ENCODE assay signal across 35 cellular contexts in the genomic region with DNA sequence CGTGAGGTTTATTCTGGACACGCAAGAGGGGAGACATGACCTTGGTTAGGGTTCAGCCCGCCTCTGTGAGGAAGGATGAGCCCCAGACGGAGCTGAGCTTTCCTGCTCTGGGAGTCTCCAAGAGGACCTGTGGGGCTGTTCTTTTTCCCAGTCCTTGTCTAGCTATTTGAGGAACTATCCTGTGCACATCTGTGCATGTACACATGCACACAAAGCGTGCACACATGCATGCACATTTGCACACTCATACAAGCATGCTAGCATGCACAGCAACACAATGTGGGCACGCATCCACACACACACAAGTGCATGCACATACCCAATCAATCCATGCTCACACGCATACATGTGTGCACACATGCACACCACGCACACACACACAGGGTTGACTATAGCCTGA. TPM values are rescaled to one million over a fixed set of nuclear protein-coding genes. Genes with fewer than 3 reads are reported as not detected.
"Had no signal": no experiment of that assay in that cellular context is flagged by ENCODE, and none has a peak within 500 bp of the region (broad histone marks: within the 10 kb centered on the region; RNA-seq: fewer than 3 reads in every experiment).

No MANE protein-coding gene starts in this region.

- H3K36me3 Mint-ChIP-seq: activated CD8-positive, alpha-beta memory T cell treated with anti-CD3 and anti-CD28 coated beads, Interleukin-2, amount 10 ng/mL, durations not matched to agents 7 days and 5 days; activated naive CD4-positive, alpha-beta T cell treated with anti-CD3 and anti-CD28 coated beads, Interleukin-2, amount 10 ng/mL, durations not matched to agents 7 days and 5 days; activated naive CD4-positive, alpha-beta T cell treated with anti-CD3 and anti-CD28 coated beads, Interleukin-2, amount 50 U/mL, for 72 hours; activated naive CD8-positive, alpha-beta T cell treated with anti-CD3 and anti-CD28 coated beads, Interleukin-2, amount 10 ng/mL, durations not matched to agents 7 days and 5 days; brain had no signal

- FAIRE-seq: frontal cortex had no signal

- H3K4me1 Mint-ChIP-seq: activated B cell treated with CpG ODN at 0.5 μM for 24 hours; activated CD8-positive, alpha-beta memory T cell treated with anti-CD3 and anti-CD28 coated beads, Interleukin-2, amount 10 ng/mL, durations not matched to agents 7 days and 5 days; activated naive CD4-positive, alpha-beta T cell treated with anti-CD3 and anti-CD28 coated beads, Interleukin-2, amount 10 ng/mL, durations not matched to agents 7 days and 5 days; activated naive CD8-positive, alpha-beta T cell treated with anti-CD3 and anti-CD28 coated beads, Interleukin-2, amount 10 ng/mL, durations not matched to agents 7 days and 5 days; brain; central memory CD8-positive, alpha-beta T cell; T-helper 17 cell had no signal

- H3K9me3 ChIP-seq: ascending aorta, breast epithelium, heart left ventricle had no signal

- H3K27me3 Mint-ChIP-seq: activated CD8-positive, alpha-beta memory T cell treated with anti-CD3 and anti-CD28 coated beads, Interleukin-2, amount 10 ng/mL, durations not matched to agents 7 days and 5 days; activated naive CD4-positive, alpha-beta T cell treated with anti-CD3 and anti-CD28 coated beads, Interleukin-2, amount 10 ng/mL, durations not matched to agents 7 days and 5 days; dendritic cell treated with granulocyte-macrophage colony-stimulating factor and Interleukin-4, amounts not matched to agents 40 ng/mL and 50 ng/mL, for 4 days had no signal

- H3K27ac ChIP-seq: ascending aorta, breast epithelium, coronary artery, dorsolateral prefrontal cortex, heart left ventricle, WERI-Rb-1 had no signal

- DNase-seq: activated B cell treated with CpG ODN at 0.5 μM for 24 hours; activated CD4-positive, alpha-beta T cell treated with anti-CD3 and anti-CD28 coated beads for 48 hours; activated CD4-positive, alpha-beta T cell treated with anti-CD3 and anti-CD28 coated beads, Interleukin-2, amount 50 U/mL, for 1 hour; activated CD4-positive, alpha-beta T cell treated with anti-CD3 and anti-CD28 coated beads, Interleukin-2, amount 50 U/mL, for 48 hours; activated CD8-positive, alpha-beta memory T cell treated with anti-CD3 and anti-CD28 coated beads, Interleukin-2, amount 10 ng/mL, durations not matched to agents 7 days and 5 days; activated CD8-positive, alpha-beta memory T cell treated with anti-CD3 and anti-CD28 coated beads, Interleukin-2, amount 50 U/mL, for 48 hours; activated CD8-positive, alpha-beta T cell treated with anti-CD3 and anti-CD28 coated beads, Interleukin-2, amount 10 ng/mL, durations not matched to agents 7 days and 5 days; activated gamma-delta T cell; activated naive CD4-positive, alpha-beta T cell; activated naive CD4-positive, alpha-beta T cell treated with anti-CD3 and anti-CD28 coated beads, Interleukin-2, amount 10 ng/mL, durations not matched to agents 7 days and 5 days; activated naive CD8-positive, alpha-beta T cell treated with anti-CD3 and anti-CD28 coated beads, Interleukin-2, amount 10 ng/mL, durations not matched to agents 7 days and 5 days; activated T-cell treated with anti-CD3 and anti-CD28 coated beads for 4 hours; activated T-cell treated with anti-CD3 and anti-CD28 coated beads, Interleukin-2, amount 50 U/mL, for 24 hours; activated T-cell treated with anti-CD3 and anti-CD28 coated beads, Interleukin-2, amount 50 U/mL, for 72 hours; dorsolateral prefrontal cortex; effector memory CD4-positive, alpha-beta T cell; foreskin fibroblast; glutamatergic neuron; T-helper 17 cell; T1000; WERI-Rb-1 had no signal

- H3K36me3 ChIP-seq: ascending aorta, breast epithelium, heart left ventricle, WERI-Rb-1 had no signal

- H3K4me3 ChIP-seq: ascending aorta, breast epithelium, coronary artery, dorsolateral prefrontal cortex, heart left ventricle had no signal

- H3K9me3 Mint-ChIP-seq: activated B cell treated with CpG ODN at 0.5 μM for 24 hours; activated naive CD4-positive, alpha-beta T cell treated with anti-CD3 and anti-CD28 coated beads, Interleukin-2, amount 10 ng/mL, durations not matched to agents 7 days and 5 days; activated naive CD4-positive, alpha-beta T cell treated with anti-CD3 and anti-CD28 coated beads, Interleukin-2, amount 50 U/mL, for 72 hours; activated naive CD8-positive, alpha-beta T cell treated with anti-CD3 and anti-CD28 coated beads, Interleukin-2, amount 10 ng/mL, durations not matched to agents 7 days and 5 days; activated T-cell treated with anti-CD3 and anti-CD28 coated beads, Interleukin-2, amount 50 U/mL, for 24 hours; activated T-cell treated with anti-CD3 and anti-CD28 coated beads, Interleukin-2, amount 50 U/mL, for 72 hours; central memory CD8-positive, alpha-beta T cell; dendritic cell treated with granulocyte-macrophage colony-stimulating factor and Interleukin-4, amounts not matched to agents 40 ng/mL and 50 ng/mL, for 4 days; T-helper 2 cell treated with Interferon-gamma antibody and Interleukin-4, amounts not matched to agents 5 μg/mL and 100 μg/mL, for 36 hours had no signal

- H3K4me3 Mint-ChIP-seq: activated B cell treated with CpG ODN at 0.5 μM for 24 hours; activated CD8-positive, alpha-beta memory T cell treated with anti-CD3 and anti-CD28 coated beads, Interleukin-2, amount 10 ng/mL, durations not matched to agents 7 days and 5 days; activated CD8-positive, alpha-beta T cell treated with anti-CD3 and anti-CD28 coated beads, Interleukin-2, amount 10 ng/mL, durations not matched to agents 7 days and 5 days; activated naive CD4-positive, alpha-beta T cell treated with anti-CD3 and anti-CD28 coated beads, Interleukin-2, amount 10 ng/mL, durations not matched to agents 7 days and 5 days; activated naive CD8-positive, alpha-beta T cell treated with anti-CD3 and anti-CD28 coated beads, Interleukin-2, amount 10 ng/mL, durations not matched to agents 7 days and 5 days; activated T-cell treated with anti-CD3 and anti-CD28 coated beads, Interleukin-2, amount 50 U/mL, for 24 hours; activated T-cell treated with anti-CD3 and anti-CD28 coated beads, Interleukin-2, amount 50 U/mL, for 72 hours; brain; central memory CD8-positive, alpha-beta T cell; dendritic cell treated with granulocyte-macrophage colony-stimulating factor and Interleukin-4, amounts not matched to agents 40 ng/mL and 50 ng/mL, for 4 days; endodermal cell; T-helper 17 cell; T-helper 2 cell treated with Interferon-gamma antibody and Interleukin-4, amounts not matched to agents 5 μg/mL and 100 μg/mL, for 36 hours had no signal

- H3K27ac Mint-ChIP-seq: activated B cell treated with CpG ODN at 0.5 μM for 24 hours; activated CD8-positive, alpha-beta memory T cell treated with anti-CD3 and anti-CD28 coated beads, Interleukin-2, amount 10 ng/mL, durations not matched to agents 7 days and 5 days; activated CD8-positive, alpha-beta T cell treated with anti-CD3 and anti-CD28 coated beads, Interleukin-2, amount 10 ng/mL, durations not matched to agents 7 days and 5 days; activated naive CD4-positive, alpha-beta T cell treated with anti-CD3 and anti-CD28 coated beads, Interleukin-2, amount 10 ng/mL, durations not matched to agents 7 days and 5 days; activated naive CD8-positive, alpha-beta T cell treated with anti-CD3 and anti-CD28 coated beads, Interleukin-2, amount 10 ng/mL, durations not matched to agents 7 days and 5 days; activated T-cell treated with anti-CD3 and anti-CD28 coated beads, Interleukin-2, amount 50 U/mL, for 24 hours; activated T-cell treated with anti-CD3 and anti-CD28 coated beads, Interleukin-2, amount 50 U/mL, for 72 hours; dendritic cell treated with granulocyte-macrophage colony-stimulating factor and Interleukin-4, amounts not matched to agents 40 ng/mL and 50 ng/mL, for 4 days; T-helper 17 cell; T-helper 2 cell treated with Interferon-gamma antibody and Interleukin-4, amounts not matched to agents 5 μg/mL and 100 μg/mL, for 36 hours had no signal

- H3K27me3 ChIP-seq: ascending aorta, breast epithelium had no signal

- H3K4me1 ChIP-seq: ascending aorta, breast epithelium, heart left ventricle had no signal

- ATAC-seq: activated CD4-positive, CD25-positive, alpha-beta regulatory T cell treated with anti-CD3 and anti-CD28 coated beads, Interleukin-2, amount 50 U/mL, for 24 hours; activated CD8-positive, alpha-beta memory T cell treated with anti-CD3 and anti-CD28 coated beads, Interleukin-2, amount 10 ng/mL, durations not matched to agents 7 days and 5 days; activated CD8-positive, alpha-beta T cell treated with anti-CD3 and anti-CD28 coated beads, Interleukin-2, amount 10 ng/mL, durations not matched to agents 7 days and 5 days; activated naive CD4-positive, alpha-beta T cell treated with anti-CD3 and anti-CD28 coated beads, Interleukin-2, amount 50 U/mL, for 72 hours; activated T-cell treated with anti-CD3 and anti-CD28 coated beads, Interleukin-2, amount 50 U/mL, for 72 hours; esophagus mucosa; heart left ventricle; T-helper 17 cell had no signal

RNA-seq across cellular contexts. Expression of gene ABCC6, which starts 40.4 kb away (rescaled TPM):
- total RNA-seq: activated B cell treated with CpG ODN at 0.5 μM for 24 hours; activated CD8-positive, alpha-beta memory T cell treated with anti-CD3 and anti-CD28 coated beads for 36 hours; activated CD8-positive, alpha-beta T cell treated with anti-CD3 and anti-CD28 coated beads, Interleukin-2, amount 10 ng/mL, durations not matched to agents 7 days and 5 days; activated naive CD4-positive, alpha-beta T cell treated with anti-CD3 and anti-CD28 coated beads, Interleukin-2, amount 50 U/mL, for 72 hours; activated naive CD8-positive, alpha-beta T cell treated with anti-CD3 and anti-CD28 coated beads, Interleukin-2, amount 10 ng/mL, durations not matched to agents 7 days and 5 days; activated T-cell treated with anti-CD3 and anti-CD28 coated beads, Interleukin-2, amount 50 U/mL, for 72 hours; T-helper 17 cell had no signal
